ENCODE assay signal across 8 cellular contexts in genomic region chr21:42496120-42496838, GRCh38. TPM values are rescaled to one million over a fixed set of nuclear protein-coding genes. Genes with fewer than 3 reads are reported as not detected.
DNase-seq lines count a peak whose midpoint lies in the region; ATAC-seq and TF ChIP-seq lines count a peak whose summit lies in the region.

Gene RSPH1, minus strand, starts transcription at chr21:42496224. Its CDS starts 38 bp downstream, at chr21:42496186.

- DNase-seq in Calu3 (peak; percentile 98), NT2/D1 (ENCODE audit: low read depth, low spot score) (peak; percentile 100), endodermal cell (peak; percentile 100), mesendoderm (peak; percentile 100)
- DNase-seq in activated CD8-positive, alpha-beta memory T cell treated with anti-CD3 and anti-CD28 coated beads, Interleukin-2, amount 50 U/mL, for 24 hours (ENCODE audit: extremely low read depth) = peak; percentile 98
- peak; percentile 99 for DNase-seq in stimulated activated CD8-positive, alpha-beta memory T cell treated with anti-CD3 and anti-CD28 coated beads, Interleukin-12 subunit alpha, Interleukin-12 subunit beta, amount 100 ng/mL, for 4 hours (ENCODE audit: low read depth)

- CTCF ChIA-PET in Calu3 (lab: Charles Lee) = interaction anchor here (0.8 kb wide), 1 partner anchor 22 kb away, joined by 4 read pairs; no protein-coding TSS in a partner anchor

- H3K36me3 Mint-ChIP-seq in Calu3 (ENCODE audit: insufficient read depth, unreplicated experiment) (peaks cover 16% of the 10 kb centered on the region), endodermal cell (ENCODE audit: low read depth) (no peaks in the 10 kb centered on the region)

- peak; percentile 97 for ATAC-seq in GM21423 (IDR thresholded peaks at IDR 0.05; ENCODE audit: unreplicated experiment)

- H3K27me3 Mint-ChIP-seq in Calu3 (ENCODE audit: unreplicated experiment) (no peaks in the 10 kb centered on the region), endodermal cell (ENCODE audit: insufficient read depth) (peaks cover 5% of the 10 kb centered on the region)

- H3K23ac ChIP-seq in mesendoderm (ENCODE audit: low read length) = no peak within 1 kb of the TSS

- TF ChIP-seq CTCF in Calu3 (IDR thresholded peaks at IDR 0.05; ENCODE audit: unreplicated experiment) = no peak
- peak; percentile 14 for TF ChIP-seq CTCF in endodermal cell (conservative IDR thresholded peaks at IDR 0.05)

- peak within 1 kb of the TSS; percentile 89 for H3K4me2 ChIP-seq in mesendoderm (ENCODE audit: low read length)

- H3K56ac ChIP-seq in mesendoderm (ENCODE audit: low read length) = peak within 1 kb of the TSS; percentile 75

- BruUV-seq in Calu3 (replicated peaks; lab: Mats Ljungman, UMichigan) = no TSS peak

- no peak within 1 kb of the TSS for H2BK5ac ChIP-seq in mesendoderm (ENCODE audit: low read length)

- H3K27me3 ChIP-seq in HUES48 (ENCODE audit: control insufficient read depth, insufficient read depth, low read length) = peaks cover 4% of the 10 kb centered on the region; the same call in 1 of the 2 replicates
- H3K27me3 ChIP-seq in NT2/D1 (ENCODE audit: insufficient read depth, insufficient read length) = peaks cover 45% of the 10 kb centered on the region
- no peaks in the 10 kb centered on the region for H3K27me3 ChIP-seq in endodermal cell (ENCODE audit: control insufficient read depth, insufficient read depth, low read length, poor library complexity, severe bottlenecking)
- H3K27me3 ChIP-seq in mesendoderm (ENCODE audit: insufficient read depth, low read length, poor library complexity) = no peaks in the 10 kb centered on the region

- peaks cover 18% of the 10 kb centered on the region for H3K4me1 Mint-ChIP-seq in Calu3 (ENCODE audit: low read depth, unreplicated experiment)
- peaks cover 19% of the 10 kb centered on the region for H3K4me1 Mint-ChIP-seq in endodermal cell

- intact Hi-C loops in Calu3 (cut with micrococcal nuclease; ENCODE audit: unreplicated experiment) = no loop called here

- H3K4me1 ChIP-seq in HUES48 (ENCODE audit: control insufficient read depth, insufficient read depth, low read length) = peaks cover 5% of the 10 kb centered on the region; the same call in 1 of the 2 replicates
- peaks cover 5% of the 10 kb centered on the region for H3K4me1 ChIP-seq in NT2/D1 (ENCODE audit: insufficient read depth, insufficient read length)
- H3K4me1 ChIP-seq in endodermal cell (ENCODE audit: control insufficient read depth, insufficient read depth, low read length) = peaks cover 5% of the 10 kb centered on the region
- H3K4me1 ChIP-seq in mesendoderm (ENCODE audit: control insufficient read depth, low read depth, low read length) = no peaks in the 10 kb centered on the region

- WGBS in endodermal cell (ENCODE audit: insufficient coverage in 1 of 2, insufficient read length in 1 of 2), 2 experiments = 0 to 2% methylated on average over 10 to 58 of the region's 58 CpGs
- WGBS in mesendoderm (ENCODE audit: extremely low coverage, insufficient coverage, low lambda C conversion rate) = no CpG with 5 or more reads among the region's 58 CpGs

- H3K36me3 ChIP-seq in HUES48 (ENCODE audit: control insufficient read depth, insufficient read depth, low read length) (no peaks in the 10 kb centered on the region), NT2/D1 (ENCODE audit: insufficient read depth, insufficient read length, low read length) (no peaks in the 10 kb centered on the region), endodermal cell (ENCODE audit: control insufficient read depth, insufficient read depth, low read length) (no peaks in the 10 kb centered on the region), mesendoderm (ENCODE audit: control insufficient read depth, insufficient read depth, low read length) (no peaks in the 10 kb centered on the region)

- H2BK120ac ChIP-seq in mesendoderm (ENCODE audit: low read depth, low read length) = no peak within 1 kb of the TSS

- no peak within 1 kb of the TSS for H4K8ac ChIP-seq in mesendoderm (ENCODE audit: low read depth, low read length)

- H3K27ac ChIP-seq in HUES48 (ENCODE audit: low read depth, low read length) = peak within 1 kb of the TSS; percentile 73
- no peak within 1 kb of the TSS for H3K27ac ChIP-seq in endodermal cell (ENCODE audit: low read depth, low read length)
- no peak within 1 kb of the TSS for H3K27ac ChIP-seq in mesendoderm (ENCODE audit: low read depth, low read length)

- H3K79me1 ChIP-seq in mesendoderm (ENCODE audit: low read length) = no peaks in the 10 kb centered on the region

- H2BK15ac ChIP-seq in mesendoderm (replicated peaks; ENCODE audit: low read depth) = no peak within 1 kb of the TSS

- H3K9me3 Mint-ChIP-seq in Calu3 (ENCODE audit: low read depth, unreplicated experiment) = no peaks in the 10 kb centered on the region
- H3K9me3 Mint-ChIP-seq in endodermal cell = no peaks in the 10 kb centered on the region

- H3K4me3 Mint-ChIP-seq in Calu3 (ENCODE audit: low read depth, unreplicated experiment) (peak within 1 kb of the TSS; percentile 100), endodermal cell (peak within 1 kb of the TSS; percentile 60)

- H3K9me3 ChIP-seq in HUES48 (ENCODE audit: control insufficient read depth, insufficient read depth, low read length) (no peaks in the 10 kb centered on the region), NT2/D1 (ENCODE audit: insufficient read depth, low read length) (no peaks in the 10 kb centered on the region), endodermal cell (ENCODE audit: control insufficient read depth, low read length) (no peaks in the 10 kb centered on the region)

- peak within 1 kb of the TSS; percentile 91 for H3K27ac Mint-ChIP-seq in Calu3 (ENCODE audit: unreplicated experiment)
- peak within 1 kb of the TSS; percentile 87 for H3K27ac Mint-ChIP-seq in endodermal cell

- H3K4me3 ChIP-seq in HUES48 (ENCODE audit: low read depth, low read length) (peak within 1 kb of the TSS; percentile 82), NT2/D1 (ENCODE audit: insufficient read length, low read depth) (peak within 1 kb of the TSS; percentile 81), endodermal cell (ENCODE audit: low read length) (peak within 1 kb of the TSS; percentile 88), mesendoderm (ENCODE audit: low read length) (peak within 1 kb of the TSS; percentile 71)

- H4K5ac ChIP-seq in mesendoderm (ENCODE audit: low read length) = no peak within 1 kb of the TSS

- H2AK5ac ChIP-seq in mesendoderm (ENCODE audit: low read length) = no peak within 1 kb of the TSS

- H3K79me2 ChIP-seq in mesendoderm (ENCODE audit: control insufficient read depth, insufficient read depth, low read length) = no peaks in the 10 kb centered on the region

- no peak within 1 kb of the TSS for H3K4ac ChIP-seq in mesendoderm (ENCODE audit: low read depth, low read length)

- H3K9ac ChIP-seq in HUES48 (ENCODE audit: low read depth, low read length) (peak within 1 kb of the TSS; percentile 69), NT2/D1 (ENCODE audit: insufficient read length, low read depth) (peak within 1 kb of the TSS; percentile 77), endodermal cell (ENCODE audit: extremely low read depth, low read length, poor library complexity, severe bottlenecking) (peak within 1 kb of the TSS; percentile 67), mesendoderm (ENCODE audit: low read length) (peak within 1 kb of the TSS; percentile 69)

- no peak within 1 kb of the TSS for H3K18ac ChIP-seq in mesendoderm (ENCODE audit: low read length)

RNA-seq across cellular contexts. Expression of gene RSPH1, which starts in this region (rescaled TPM):
- total RNA-seq in Calu3 (2022) (2.2 and 3.3 TPM in 2 replicates), endodermal cell (1 to 10 TPM; 1.8 to 2.2 TPM)
- polyA plus RNA-seq in endodermal cell (2013, experiment 1 of 2) = 0.57 TPM
- polyA plus RNA-seq in endodermal cell (2013, experiment 2 of 2) = 0.33 TPM
- 0.27 TPM for polyA plus RNA-seq in mesendoderm (2013, experiment 1 of 2)
- polyA plus RNA-seq in mesendoderm (2013, experiment 2 of 2) = 0.25 TPM
